ENCODE assay signal across 10 cellular contexts in the genomic region with DNA sequence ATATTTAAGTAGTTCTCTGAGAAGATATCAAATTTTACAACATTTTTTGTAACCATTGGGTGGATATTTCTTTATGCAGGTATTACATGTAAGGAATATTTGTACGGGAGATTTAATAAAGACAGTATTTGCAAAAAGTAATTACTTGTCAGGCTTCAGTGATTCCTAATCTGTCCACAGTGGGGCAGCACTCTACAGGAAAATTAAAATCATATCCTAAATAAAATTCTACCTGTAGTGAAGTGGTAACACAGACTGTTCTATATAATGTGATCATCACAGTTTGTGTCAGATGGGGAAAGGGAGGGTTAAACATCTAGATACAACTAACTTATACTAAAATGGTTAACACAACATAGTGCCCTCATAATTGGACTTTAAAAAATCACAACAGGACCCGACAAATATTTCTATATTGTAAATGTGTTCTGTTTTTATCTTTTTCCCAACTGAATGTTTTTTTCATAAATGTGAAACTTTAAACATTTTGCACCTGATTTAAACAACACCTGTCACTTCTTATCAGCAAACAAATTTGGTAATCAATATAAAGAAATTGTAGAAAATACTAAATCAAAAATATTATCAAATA.
DNase-seq lines count a peak whose midpoint lies in the region; ATAC-seq and TF ChIP-seq lines count a peak whose summit lies in the region.
"Had no signal": no experiment of that assay in that cellular context is flagged by ENCODE, and none has a peak within 500 bp of the region (broad histone marks: within the 10 kb centered on the region; RNA-seq: fewer than 3 reads in every experiment).

No MANE protein-coding gene starts in this region.

- no peaks in the 10 kb centered on the region for H3K4me1 Mint-ChIP-seq in activated T-helper 1 cell treated with anti-CD3 and anti-CD28 coated beads, Interleukin-12 subunit alpha, Interleukin-12 subunit beta, Interleukin-2, Interleukin-4 antibody, amounts not matched to agents 30 ng/mL and 10 ng/mL and 1 ng/mL, durations not matched to agents 14 hours and 24 hours and 36 hours (ENCODE audit: low read depth)
- H3K4me1 Mint-ChIP-seq: IgD-negative memory B cell had no signal

- intact Hi-C loops in upper lobe of right lung (cut with DNase I) = no loop called here
- intact Hi-C loops in activated T-helper 1 cell treated with anti-CD3 and anti-CD28 coated beads, Interleukin-12 subunit alpha, Interleukin-12 subunit beta, Interleukin-2, Interleukin-4 antibody, amounts not matched to agents 30 ng/mL and 10 ng/mL and 1 ng/mL, durations not matched to agents 14 hours and 24 hours and 36 hours (cut with micrococcal nuclease) = loop anchor here (1.0 to 5.0 kb wide), 3 partner anchors 436 to 1186 kb away; no protein-coding TSS in a partner anchor

- CTCF ChIA-PET in RWPE1 (lab: Yijun Ruan, JAX) = no interaction called here

- POLR2A ChIA-PET in RWPE1 (lab: Yijun Ruan, JAX; ENCODE audit: low non-redundant PET) = no interaction called here

- H3K4me3 Mint-ChIP-seq in activated T-helper 1 cell treated with anti-CD3 and anti-CD28 coated beads, Interleukin-12 subunit alpha, Interleukin-12 subunit beta, Interleukin-2, Interleukin-4 antibody, amounts not matched to agents 30 ng/mL and 10 ng/mL and 1 ng/mL, durations not matched to agents 14 hours and 24 hours and 36 hours = no peak overlapping the region
- H3K4me3 Mint-ChIP-seq: IgD-negative memory B cell had no signal

- DNase-seq in AG20443 (ENCODE audit: low spot score) (peak; percentile 27), RWPE1 (ENCODE audit: low spot score) (peak; percentile 34), cerebellar cortex (ENCODE audit: low spot score) (peak; percentile 53), medulla oblongata (ENCODE audit: extremely low spot score) (peak; percentile 50), upper lobe of right lung (no peak)
- DNase-seq in activated T-helper 1 cell treated with anti-CD3 and anti-CD28 coated beads, Interleukin-12 subunit alpha, Interleukin-12 subunit beta, Interleukin-2, Interleukin-4 antibody, amounts not matched to agents 30 ng/mL and 10 ng/mL and 1 ng/mL, durations not matched to agents 14 hours and 24 hours and 36 hours (ENCODE audit: low spot score) = no peak

- no peaks in the 10 kb centered on the region for H3K27me3 Mint-ChIP-seq in activated T-helper 1 cell treated with anti-CD3 and anti-CD28 coated beads, Interleukin-12 subunit alpha, Interleukin-12 subunit beta, Interleukin-2, Interleukin-4 antibody, amounts not matched to agents 30 ng/mL and 10 ng/mL and 1 ng/mL, durations not matched to agents 14 hours and 24 hours and 36 hours (ENCODE audit: insufficient read depth)

- no peaks in the 10 kb centered on the region for H3K9me3 Mint-ChIP-seq in activated T-helper 1 cell treated with anti-CD3 and anti-CD28 coated beads, Interleukin-12 subunit alpha, Interleukin-12 subunit beta, Interleukin-2, Interleukin-4 antibody, amounts not matched to agents 30 ng/mL and 10 ng/mL and 1 ng/mL, durations not matched to agents 14 hours and 24 hours and 36 hours
- H3K9me3 Mint-ChIP-seq: IgD-negative memory B cell had no signal

- H3K9me3 ChIP-seq in upper lobe of right lung = no peaks in the 10 kb centered on the region

- no peak for TF ChIP-seq EP300 in Ishikawa (IDR thresholded peaks at IDR 0.05; ENCODE audit: borderline replicate concordance)

- no peaks in the 10 kb centered on the region for H3K36me3 ChIP-seq in upper lobe of right lung

- no peaks in the 10 kb centered on the region for H3K4me1 ChIP-seq in upper lobe of right lung

- ATAC-seq in upper lobe of right lung = peak; percentile 55
- ATAC-seq: left colon had no signal

- H3K27me3 ChIP-seq in upper lobe of right lung = no peaks in the 10 kb centered on the region

- H3K27ac ChIP-seq in RWPE1 (no peak overlapping the region), upper lobe of right lung (no peak overlapping the region)

- H3K4me3 ChIP-seq in upper lobe of right lung = no peak overlapping the region

- no peaks in the 10 kb centered on the region for H3K36me3 Mint-ChIP-seq in activated T-helper 1 cell treated with anti-CD3 and anti-CD28 coated beads, Interleukin-12 subunit alpha, Interleukin-12 subunit beta, Interleukin-2, Interleukin-4 antibody, amounts not matched to agents 30 ng/mL and 10 ng/mL and 1 ng/mL, durations not matched to agents 14 hours and 24 hours and 36 hours (ENCODE audit: low read depth)

- TF ChIP-seq CTCF in GM12873 (IDR thresholded peaks at IDR 0.05; ENCODE audit: insufficient read depth, low read depth, low read length, missing control alignments) = peak; percentile 58
- peak; percentile 76 for TF ChIP-seq CTCF in RWPE1 (conservative IDR thresholded peaks at IDR 0.05; ENCODE audit: low read depth)
- peak; percentile 75 for TF ChIP-seq CTCF in upper lobe of right lung (IDR thresholded peaks at IDR 0.05)

- TF ChIP-seq RAD21 in Ishikawa (IDR thresholded peaks at IDR 0.05; ENCODE audit: low read depth) = peak; percentile 66

- no peak overlapping the region for H3K27ac Mint-ChIP-seq in activated T-helper 1 cell treated with anti-CD3 and anti-CD28 coated beads, Interleukin-12 subunit alpha, Interleukin-12 subunit beta, Interleukin-2, Interleukin-4 antibody, amounts not matched to agents 30 ng/mL and 10 ng/mL and 1 ng/mL, durations not matched to agents 14 hours and 24 hours and 36 hours
- H3K27ac Mint-ChIP-seq: IgD-negative memory B cell had no signal

TF ChIP-seq in Ishikawa, 13 proteins besides CTCF, POLR2A, EP300 and RAD21:
- TF ChIP-seq TCF12 (IDR thresholded peaks at IDR 0.05; ENCODE audit: low read depth) = no peak
- TF ChIP-seq FOXM1 (IDR thresholded peaks at IDR 0.05; ENCODE audit: borderline replicate concordance, low read depth) = no peak
- TF ChIP-seq, protein P1, sequence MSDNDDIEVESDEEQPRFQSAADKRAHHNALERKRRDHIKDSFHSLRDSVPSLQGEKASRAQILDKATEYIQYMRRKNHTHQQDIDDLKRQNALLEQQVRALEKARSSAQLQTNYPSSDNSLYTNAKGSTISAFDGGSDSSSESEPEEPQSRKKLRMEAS (IDR thresholded peaks at IDR 0.05) = no peak
- no peak for TF ChIP-seq CEBPB (IDR thresholded peaks at IDR 0.05)
- TF ChIP-seq TEAD4 (IDR thresholded peaks at IDR 0.05) = no peak
- no peak for TF ChIP-seq REST (IDR thresholded peaks at IDR 0.05; ENCODE audit: low read depth)
- TF ChIP-seq YY1 (IDR thresholded peaks at IDR 0.05; ENCODE audit: low read depth) = no peak
- no peak for TF ChIP-seq NFIC (IDR thresholded peaks at IDR 0.05)
- TF ChIP-seq, protein P2, sequence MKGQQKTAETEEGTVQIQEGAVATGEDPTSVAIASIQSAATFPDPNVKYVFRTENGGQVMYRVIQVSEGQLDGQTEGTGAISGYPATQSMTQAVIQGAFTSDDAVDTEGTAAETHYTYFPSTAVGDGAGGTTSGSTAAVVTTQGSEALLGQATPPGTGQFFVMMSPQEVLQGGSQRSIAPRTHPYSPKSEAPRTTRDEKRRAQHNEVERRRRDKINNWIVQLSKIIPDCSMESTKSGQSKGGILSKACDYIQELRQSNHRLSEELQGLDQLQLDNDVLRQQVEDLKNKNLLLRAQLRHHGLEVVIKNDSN (IDR thresholded peaks at IDR 0.05) = no peak
- no peak for TF ChIP-seq ZBTB7A (IDR thresholded peaks at IDR 0.05; ENCODE audit: low read depth)
- TF ChIP-seq TAF1 (IDR thresholded peaks at IDR 0.05; ENCODE audit: low read depth) = no peak
- no peak for TF ChIP-seq EGR1 (IDR thresholded peaks at IDR 0.05)
- no peak for TF ChIP-seq CREB1 (IDR thresholded peaks at IDR 0.05; ENCODE audit: low read depth)

Comparison
In these comparisons a context has a peak if more than half of its experiments do, and no peak if none do; other contexts are left out.
1. DNase-seq: peak in AG20443 (single experiment), RWPE1 (single experiment), cerebellar cortex (single experiment) and medulla oblongata (single experiment); none in upper lobe of right lung (single experiment) and activated T-helper 1 cell treated with anti-CD3 and anti-CD28 coated beads, Interleukin-12 subunit alpha, Interleukin-12 subunit beta, Interleukin-2, Interleukin-4 antibody, amounts not matched to agents 30 ng/mL and 10 ng/mL and 1 ng/mL, durations not matched to agents 14 hours and 24 hours and 36 hours (single experiment).
2. Peak in every context shown above with its lines, with median percentiles within 50 percentile points of each other: CTCF ChIP-seq.